ENCODE assay signal across 18 cellular contexts in genomic region chr2:71895320-71896161, GRCh38.
DNase-seq lines count a peak whose midpoint lies in the region; TF ChIP-seq lines count a peak whose summit lies in the region.
"Had no signal": no experiment of that assay in that cellular context is flagged by ENCODE, and none has a peak within 500 bp of the region (broad histone marks: within the 10 kb centered on the region; RNA-seq: fewer than 3 reads in every experiment).

No MANE protein-coding gene starts in this region.

- H3K27me3 ChIP-seq in esophagus muscularis mucosa, result peaks cover 0 to 21% (median 0%) of the 10 kb centered on the region in 4 donors
- peaks cover 0 to 4% (median 0%) of the 10 kb centered on the region in 7 donors for H3K27me3 ChIP-seq in spleen (replicated peaks in 1 of 7)

- TF ChIP-seq POLR2A in esophagus muscularis mucosa (IDR thresholded peaks at IDR 0.05; ENCODE audit: low read depth), result no peak
- TF ChIP-seq POLR2A in spleen (IDR thresholded peaks at IDR 0.05), result no peak

- H3K9me3 ChIP-seq in esophagus muscularis mucosa (no peaks in the 10 kb centered on the region), spleen (no peaks in the 10 kb centered on the region)

- POLR2A ChIA-PET in HEK293T (lab: Yijun Ruan, JAX), result no interaction called here

- H3K27ac ChIP-seq in esophagus muscularis mucosa (replicated peaks in 1 of 4) (no peak overlapping the region), spleen (no peak overlapping the region)
- H3K27ac ChIP-seq: C4-2B, GM23248 had no signal

- WGBS in esophagus muscularis mucosa, result 94% methylated on average over 5 of the region's 10 CpGs
- 76 to 90% (median 82%) methylated on average over 8 to 10 of the region's 10 CpGs for WGBS in spleen, 5 donors

- CTCF ChIA-PET in HEK293T (lab: Yijun Ruan, JAX), result no interaction called here

- DNase-seq in activated CD8-positive, alpha-beta memory T cell treated with anti-CD3 and anti-CD28 coated beads for 24 hours, result peak; percentile 19
- no peak for DNase-seq in activated CD8-positive, alpha-beta memory T cell treated with anti-CD3 and anti-CD28 coated beads, Interleukin-2, amount 50 U/mL, for 4 hours
- peak; percentile 1 for DNase-seq in HEK293T (ENCODE audit: extremely low spot score)
- peak; percentile 86 for DNase-seq in esophagus muscularis mucosa (ENCODE audit: extremely low spot score)
- DNase-seq in spleen, result peak; percentile 52
- no peak for DNase-seq in SW480 (ENCODE audit: low spot score)
- no peak for DNase-seq in dermis blood vessel endothelial cell
- DNase-seq in DMS153 (lab: John Stamatoyannopoulos, UW), result no peak
- DNase-seq: GM23248; IMR-90; Kasumi-1; NCI-H1436; NCI-H2081; NCI-H345; NCI-H526 treated with DMSO at 0.1 percent for 48 hours; NK-92 treated with Interleukin-12 subunit alpha and Interleukin-12 subunit beta, amount 100 ng/mL, for 24 hours; OCI-M1 had no signal

- no peak overlapping the region for H3K4me3 ChIP-seq in esophagus muscularis mucosa
- H3K4me3 ChIP-seq in spleen, result no peak overlapping the region
- H3K4me3 ChIP-seq: GM23248 had no signal

- no peak for TF ChIP-seq EP300 in esophagus muscularis mucosa (IDR thresholded peaks at IDR 0.05)

- H3K4me1 ChIP-seq in esophagus muscularis mucosa (no peaks in the 10 kb centered on the region), spleen (peaks cover 0 to 50% (median 4%) of the 10 kb centered on the region in 6 donors)

- H3K36me3 ChIP-seq in esophagus muscularis mucosa (no peaks in the 10 kb centered on the region), spleen (no peaks in the 10 kb centered on the region)

- intact Hi-C loops in esophagus muscularis mucosa (cut with DNase I) (no loop called here), spleen (cut with DNase I; ENCODE audit: low total_unique reads) (no loop called here)

- TF ChIP-seq CTCF in esophagus muscularis mucosa (IDR thresholded peaks at IDR 0.05) (no peak), spleen (IDR thresholded peaks at IDR 0.05 in 8 of 11, conservative IDR thresholded peaks at IDR 0.05 in 3 of 11) (no peak)

TF ChIP-seq in HEK293T, 16 proteins besides CTCF, POLR2A, EP300 and RAD21:
- TF ChIP-seq LEF1 (IDR thresholded peaks at IDR 0.05; ENCODE audit: borderline replicate concordance) (no peak), SP1 (IDR thresholded peaks at IDR 0.05) (no peak), FOXM1 (IDR thresholded peaks at IDR 0.05; ENCODE audit: borderline replicate concordance) (no peak)

Comparison
In these comparisons a context has a peak if more than half of its experiments do, and no peak if none do; other contexts are left out.
1. DNase-seq: peak in activated CD8-positive, alpha-beta memory T cell treated with anti-CD3 and anti-CD28 coated beads for 24 hours (single experiment), HEK293T (single experiment), esophagus muscularis mucosa (single experiment) and spleen (single experiment); none in activated CD8-positive, alpha-beta memory T cell treated with anti-CD3 and anti-CD28 coated beads, Interleukin-2, amount 50 U/mL, for 4 hours (single experiment), SW480 (single experiment), dermis blood vessel endothelial cell (single experiment) and DMS153 (single experiment).